ENCODE assay signal across 25 cellular contexts in the genomic region with DNA sequence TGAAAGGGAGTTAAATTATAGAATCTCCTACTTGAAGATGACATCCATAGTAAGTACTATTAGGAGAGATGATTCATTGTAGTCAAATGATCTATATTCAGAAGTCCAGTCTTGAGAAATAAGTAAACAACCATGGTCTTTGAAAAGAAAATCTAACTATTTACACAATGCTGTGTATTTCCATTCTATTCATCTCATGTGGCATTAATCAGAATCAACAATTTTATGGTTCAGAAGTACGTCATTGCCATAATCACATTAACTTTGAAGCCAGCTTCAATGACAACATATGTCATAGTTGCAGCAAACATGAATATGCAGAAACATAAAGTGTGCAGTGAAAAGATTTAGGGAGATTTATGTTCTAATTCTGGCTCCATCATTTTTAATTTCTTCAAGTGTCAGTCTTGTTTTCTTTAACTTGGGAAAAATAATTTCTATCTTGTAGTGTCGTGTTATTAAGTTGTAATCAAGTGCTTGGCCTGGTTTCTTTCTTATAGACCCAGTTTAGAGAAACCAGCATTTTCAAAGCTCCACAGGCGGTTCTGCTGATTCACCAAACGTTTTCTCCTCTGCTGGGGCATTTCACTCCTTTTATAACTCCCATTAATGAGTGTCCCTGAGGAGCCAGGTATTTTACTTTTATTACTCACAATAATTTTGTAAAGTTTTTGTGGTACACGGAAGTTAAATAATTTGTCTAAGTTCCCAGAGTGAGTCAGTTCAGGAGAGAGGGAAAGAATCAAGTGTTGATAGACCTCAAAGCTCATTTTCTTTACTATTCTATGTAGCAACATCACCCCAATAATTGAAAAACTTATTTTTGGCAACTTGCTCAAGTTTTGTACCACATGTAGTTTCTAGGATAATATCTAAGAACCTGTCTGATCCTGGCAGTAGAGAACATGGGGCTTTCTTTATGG. TPM values are rescaled to one million over a fixed set of nuclear protein-coding genes. Genes with fewer than 3 reads are reported as not detected.
DNase-seq lines count a peak whose midpoint lies in the region; ATAC-seq and TF ChIP-seq lines count a peak whose summit lies in the region.
"Had no signal": no experiment of that assay in that cellular context is flagged by ENCODE, and none has a peak within 500 bp of the region (broad histone marks: within the 10 kb centered on the region; RNA-seq: fewer than 3 reads in every experiment).

No MANE protein-coding gene starts in this region.

- no peaks in the 10 kb centered on the region for H3K27me3 ChIP-seq in PC-3 (ENCODE audit: low read length)
- no peaks in the 10 kb centered on the region for H3K27me3 ChIP-seq in vagina
- H3K27me3 ChIP-seq in neural progenitor cell, result no peaks in the 10 kb centered on the region
- H3K27me3 ChIP-seq: BLaER1, pancreas, right atrium auricular region had no signal

- H3K4me1 ChIP-seq in PC-3 (ENCODE audit: insufficient read depth, low read length) (peaks cover 27% of the 10 kb centered on the region), vagina (no peaks in the 10 kb centered on the region), neural progenitor cell (no peaks in the 10 kb centered on the region)
- H3K4me1 ChIP-seq: pancreas, right atrium auricular region had no signal

- H4K20me1 ChIP-seq in PC-3 (ENCODE audit: low read length), result no peaks in the 10 kb centered on the region
- H4K20me1 ChIP-seq in neural progenitor cell (ENCODE audit: low read depth), result no peaks in the 10 kb centered on the region
- H4K20me1 ChIP-seq: BLaER1 had no signal

- TF ChIP-seq CTCF in PC-3 (conservative IDR thresholded peaks at IDR 0.05; ENCODE audit: low read depth, low read length), result no peak
- TF ChIP-seq CTCF in vagina (IDR thresholded peaks at IDR 0.05), result no peak
- TF ChIP-seq CTCF in neural progenitor cell (IDR thresholded peaks at IDR 0.05), result no peak

- intact Hi-C loops in PC-3 (cut with micrococcal nuclease), result no loop called here
- intact Hi-C loops in vagina (cut with DNase I), result no loop called here

- peak; percentile 86 for ATAC-seq in PC-3
- no peak for ATAC-seq in GM18909 (IDR thresholded peaks at IDR 0.05; ENCODE audit: poor library complexity, unreplicated experiment)
- no peak for ATAC-seq in stimulated activated effector memory CD8-positive, alpha-beta T cell treated with anti-CD3 and anti-CD28 coated beads, Interleukin-12 subunit alpha, Interleukin-12 subunit beta, amount 100 ng/mL, for 72 hours
- ATAC-seq: pancreas; Right ventricle myocardium inferior; stimulated activated naive CD8-positive, alpha-beta T cell treated with anti-CD3 and anti-CD28 coated beads, Interleukin-15, Interleukin-2, amounts not matched to agents 100 U/mL and 50 U/mL, for 24 hours had no signal

- H3K9me2 ChIP-seq in PC-3 (replicated peaks; ENCODE audit: low read length), result no peaks in the 10 kb centered on the region

- BruUV-seq in PC-3 (replicated peaks; lab: Mats Ljungman, UMichigan), result no TSS peak

- H3K9me3 Mint-ChIP-seq in neural progenitor cell, result no peaks in the 10 kb centered on the region
- H3K9me3 Mint-ChIP-seq in stimulated activated effector memory CD8-positive, alpha-beta T cell treated with anti-CD3 and anti-CD28 coated beads, Interleukin-12 subunit alpha, Interleukin-12 subunit beta, amount 100 ng/mL, for 72 hours, result peaks cover 5% of the 10 kb centered on the region
- H3K9me3 Mint-ChIP-seq: activated CD4-positive, alpha-beta memory T cell treated with anti-CD3 and anti-CD28 coated beads for 36 hours; activated naive CD8-positive, alpha-beta T cell treated with anti-CD3 and anti-CD28 coated beads for 36 hours; nephron progenitor cell had no signal

- no peaks in the 10 kb centered on the region for H3K4me1 Mint-ChIP-seq in neural progenitor cell
- no peaks in the 10 kb centered on the region for H3K4me1 Mint-ChIP-seq in stimulated activated effector memory CD8-positive, alpha-beta T cell treated with anti-CD3 and anti-CD28 coated beads, Interleukin-12 subunit alpha, Interleukin-12 subunit beta, amount 100 ng/mL, for 72 hours
- H3K4me1 Mint-ChIP-seq: activated naive CD8-positive, alpha-beta T cell treated with anti-CD3 and anti-CD28 coated beads for 36 hours; nephron progenitor cell had no signal

- POLR2A ChIA-PET in PC-3 (lab: Charles Lee; ENCODE audit: unreplicated experiment), result no interaction called here

- no peak overlapping the region for H3K4me3 Mint-ChIP-seq in neural progenitor cell
- H3K4me3 Mint-ChIP-seq in stimulated activated effector memory CD8-positive, alpha-beta T cell treated with anti-CD3 and anti-CD28 coated beads, Interleukin-12 subunit alpha, Interleukin-12 subunit beta, amount 100 ng/mL, for 72 hours, result no peak overlapping the region
- H3K4me3 Mint-ChIP-seq: activated CD4-positive, alpha-beta memory T cell treated with anti-CD3 and anti-CD28 coated beads for 36 hours; activated naive CD8-positive, alpha-beta T cell treated with anti-CD3 and anti-CD28 coated beads for 36 hours; nephron progenitor cell had no signal

- peak overlapping the region; percentile 51 for H3K4me2 ChIP-seq in PC-3 (ENCODE audit: low read length)
- no peak overlapping the region for H3K4me2 ChIP-seq in neural progenitor cell
- H3K4me2 ChIP-seq: BLaER1, KMS-11 had no signal

- CTCF ChIA-PET in PC-3 (lab: Charles Lee), result interaction anchor here (0.6 kb wide), 2 partner anchors 82 to 96 kb away, joined by 3 to 7 read pairs; no protein-coding TSS in a partner anchor

- H3F3A ChIP-seq in PC-3 (ENCODE audit: low read length, unreplicated experiment) (no peaks in the 10 kb centered on the region), neural progenitor cell (ENCODE audit: low read depth) (no peaks in the 10 kb centered on the region)

- DNase-seq in DMS53 treated with DMSO at 0.1 percent for 48 hours (lab: John Stamatoyannopoulos, UW; ENCODE audit: unreplicated experiment), result peak; percentile 96
- DNase-seq in PC-3, result peak; percentile 78
- no peak for DNase-seq in epithelial cell of prostate (ENCODE audit: low read depth, low spot score)
- DNase-seq in vagina (ENCODE audit: extremely low spot score in 2 of 2), result no peak
- no peak for DNase-seq in neural progenitor cell (ENCODE audit: low spot score)
- no peak for DNase-seq in stimulated activated effector memory CD8-positive, alpha-beta T cell treated with anti-CD3 and anti-CD28 coated beads, Interleukin-12 subunit alpha, Interleukin-12 subunit beta, amount 100 ng/mL, for 72 hours (ENCODE audit: low spot score in 2 of 2)
- DNase-seq: activated CD4-positive, alpha-beta memory T cell treated with anti-CD3 and anti-CD28 coated beads for 36 hours; activated CD4-positive, CD25-positive, alpha-beta regulatory T cell; activated CD8-positive, alpha-beta memory T cell treated with anti-CD3 and anti-CD28 coated beads, Interleukin-2, amount 50 U/mL, for 48 hours; activated effector memory CD4-positive, alpha-beta T cell treated with Interleukin-2 at 50 U/mL for 16 hours; activated naive CD8-positive, alpha-beta T cell treated with anti-CD3 and anti-CD28 coated beads for 36 hours; cerebellar nuclear complex; COR-L47; islet precursor cell; NCI-H146; NCI-H69; nephron progenitor cell; pancreas; stimulated activated naive CD8-positive, alpha-beta T cell treated with anti-CD3 and anti-CD28 coated beads, Interleukin-15, Interleukin-2, amounts not matched to agents 100 U/mL and 50 U/mL, for 24 hours had no signal

- H3K27ac Mint-ChIP-seq in neural progenitor cell, result no peak overlapping the region
- no peak overlapping the region for H3K27ac Mint-ChIP-seq in stimulated activated effector memory CD8-positive, alpha-beta T cell treated with anti-CD3 and anti-CD28 coated beads, Interleukin-12 subunit alpha, Interleukin-12 subunit beta, amount 100 ng/mL, for 72 hours
- H3K27ac Mint-ChIP-seq: activated CD4-positive, alpha-beta memory T cell treated with anti-CD3 and anti-CD28 coated beads for 36 hours; activated naive CD8-positive, alpha-beta T cell treated with anti-CD3 and anti-CD28 coated beads for 36 hours; nephron progenitor cell had no signal

- H3K9ac ChIP-seq in PC-3 (ENCODE audit: low read length) (peak overlapping the region; percentile 80), neural progenitor cell (no peak overlapping the region)
- H3K9ac ChIP-seq: BLaER1, KMS-11 had no signal

- no peaks in the 10 kb centered on the region for H3K27me3 Mint-ChIP-seq in neural progenitor cell (ENCODE audit: insufficient read depth, low read depth)

- H3K79me2 ChIP-seq in PC-3 (ENCODE audit: low read length) (no peaks in the 10 kb centered on the region), neural progenitor cell (ENCODE audit: low read depth) (no peaks in the 10 kb centered on the region)

- no peaks in the 10 kb centered on the region for H3K9me3 ChIP-seq in PC-3 (ENCODE audit: low read length)
- H3K9me3 ChIP-seq in vagina, result no peaks in the 10 kb centered on the region
- H3K9me3 ChIP-seq in neural progenitor cell (ENCODE audit: low read depth), result no peaks in the 10 kb centered on the region
- H3K9me3 ChIP-seq: BLaER1, pancreas, right atrium auricular region, thoracic aorta had no signal

- H3K36me3 Mint-ChIP-seq in neural progenitor cell, result no peaks in the 10 kb centered on the region
- H3K36me3 Mint-ChIP-seq in stimulated activated effector memory CD8-positive, alpha-beta T cell treated with anti-CD3 and anti-CD28 coated beads, Interleukin-12 subunit alpha, Interleukin-12 subunit beta, amount 100 ng/mL, for 72 hours, result no peaks in the 10 kb centered on the region
- H3K36me3 Mint-ChIP-seq: activated CD4-positive, alpha-beta memory T cell treated with anti-CD3 and anti-CD28 coated beads for 36 hours; activated naive CD8-positive, alpha-beta T cell treated with anti-CD3 and anti-CD28 coated beads for 36 hours had no signal

- H3K27ac ChIP-seq in PC-3 (ENCODE audit: low read length), result peak overlapping the region; percentile 96
- H3K27ac ChIP-seq in epithelial cell of prostate, result peak overlapping the region; percentile 26
- H3K27ac ChIP-seq in vagina, result peak overlapping the region; percentile 2
- no peak overlapping the region for H3K27ac ChIP-seq in neural progenitor cell
- H3K27ac ChIP-seq: BLaER1, KMS-11, pancreas, right atrium auricular region, thoracic aorta had no signal

- H3K36me3 ChIP-seq in PC-3 (ENCODE audit: low read depth, low read length) (no peaks in the 10 kb centered on the region), vagina (no peaks in the 10 kb centered on the region), neural progenitor cell (no peaks in the 10 kb centered on the region)
- H3K36me3 ChIP-seq: BLaER1, pancreas, right atrium auricular region, thoracic aorta had no signal

- H2AFZ ChIP-seq in PC-3 (ENCODE audit: low read length) (no peak overlapping the region), neural progenitor cell (replicated peaks) (no peak overlapping the region)

- H3K4me3 ChIP-seq in PC-3 (ENCODE audit: low read length), result no peak overlapping the region
- H3K4me3 ChIP-seq in vagina, result no peak overlapping the region
- H3K4me3 ChIP-seq in neural progenitor cell, result no peak overlapping the region
- H3K4me3 ChIP-seq: BLaER1, pancreas, right atrium auricular region, thoracic aorta had no signal

- TF ChIP-seq POLR2A in vagina (IDR thresholded peaks at IDR 0.05), result no peak

RNA-seq across cellular contexts. Expression of a gene that starts 35.9 kb away (rescaled TPM):
- total RNA-seq in PC-3 (2014; rRNA removed) (4.9 and 7.9 TPM in 2 replicates), vagina (11.5 TPM), neural progenitor cell (ENCODE audit: low replicate concordance) (0.03 and 0.37 TPM in 2 replicates)

Comparison
In these comparisons a context has a peak if more than half of its experiments do, and no peak if none do; other contexts are left out.
1. DNase-seq: peak in DMS53 treated with DMSO at 0.1 percent for 48 hours (single experiment) and PC-3 (single experiment); none in epithelial cell of prostate (single experiment), vagina (0 of 2), neural progenitor cell (single experiment) and stimulated activated effector memory CD8-positive, alpha-beta T cell treated with anti-CD3 and anti-CD28 coated beads, Interleukin-12 subunit alpha, Interleukin-12 subunit beta, amount 100 ng/mL, for 72 hours (0 of 2).